27 cellular contexts compared by ENCODE assay signal in genomic region chr6:56445818-56446217, GRCh38.
A peak's percentile ranks its signal among the peaks of the same experiment; 100 is the strongest.
DNase-seq lines count a peak whose midpoint lies in the region; ATAC-seq and TF ChIP-seq lines count a peak whose summit lies in the region.
"Had no signal": no experiment of that assay in that cellular context is flagged by ENCODE, and none has a peak within 500 bp of the region (broad histone marks: within the 10 kb centered on the region; RNA-seq: fewer than 3 reads in every experiment).

No MANE protein-coding gene starts in this region.

- no peak overlapping the region for H3K4me2 ChIP-seq in mammary epithelial cell (ENCODE audit: insufficient read depth, low read depth, low read length)
- H3K4me2 ChIP-seq: GM23338, smooth muscle cell had no signal

- intact Hi-C loops in lower lobe of right lung (cut with DNase I): no loop called here
- intact Hi-C loops in mammary epithelial cell (cut with micrococcal nuclease): no loop called here

- H3K36me3 ChIP-seq in adipocyte (ENCODE audit: control insufficient read depth, insufficient read depth, low read length, severe bottlenecking) (no peaks in the 10 kb centered on the region), lower lobe of right lung (no peaks in the 10 kb centered on the region), stomach smooth muscle (ENCODE audit: control insufficient read depth in 2 of 2, insufficient read depth in 2 of 2, low read length in 2 of 2) (no peaks in the 10 kb centered on the region), mammary epithelial cell (ENCODE audit: insufficient read depth, low read length) (no peaks in the 10 kb centered on the region)
- H3K36me3 ChIP-seq: SJSA1 had no signal

- WGBS in mammary epithelial cell (ENCODE audit: low coverage, missing lambda C conversion rate): 76% methylated on average over 8 of the region's 8 CpGs

- H3K9ac ChIP-seq in adipocyte (ENCODE audit: low read length) (peak overlapping the region; percentile 43), stomach smooth muscle (ENCODE audit: low read length in 2 of 2) (peak overlapping the region in 1 of 2 donors; percentile 32), mammary epithelial cell (ENCODE audit: insufficient read depth, low read length) (no peak overlapping the region)

- peak in 1 of 2 donors; percentile 52 for ATAC-seq in lower lobe of right lung
- ATAC-seq: activated T-cell treated with anti-CD3 and anti-CD28 coated beads, Interleukin-2, amount 50 U/mL, for 4 hours; esophagus mucosa; GM23338; natural killer cell had no signal

- CTCF ChIA-PET in mammary epithelial cell (lab: Charles Lee; ENCODE audit: low non-redundant PET): no interaction called here

- H3K27ac ChIP-seq in lower lobe of right lung: peak overlapping the region; percentile 27
- peak overlapping the region; percentile 64 for H3K27ac ChIP-seq in stomach smooth muscle (ENCODE audit: low read length)
- H3K27ac ChIP-seq in mammary epithelial cell (ENCODE audit: insufficient read depth, low read depth, low read length): no peak overlapping the region
- H3K27ac ChIP-seq: SJSA1 had no signal

- no peak for DNase-seq in adipocyte (ENCODE audit: low read depth)
- peak; percentile 20 for DNase-seq in fibroblast of villous mesenchyme (ENCODE audit: low read depth)
- DNase-seq in lower lobe of right lung: no peak
- no peak for DNase-seq in Ammon's horn (ENCODE audit: low spot score)
- DNase-seq in mammary epithelial cell: no peak
- no peak for DNase-seq in SKM-1 (lab: John Stamatoyannopoulos, UW; ENCODE audit: unreplicated experiment)
- no peak for DNase-seq in HCEC 1CT
- DNase-seq: activated CD4-positive, alpha-beta T cell treated with anti-CD3 and anti-CD28 coated beads, Interleukin-2, amount 10 ng/mL, durations not matched to agents 24 days and 14 days; activated gamma-delta T cell treated with Interleukin-2 at 50 U/mL for 16 hours; activated naive CD8-positive, alpha-beta T cell treated with anti-CD3 and anti-CD28 coated beads, Interleukin-2, amount 10 ng/mL, durations not matched to agents 7 days and 5 days; activated T-cell treated with anti-CD3 and anti-CD28 coated beads, Interleukin-2, amount 50 U/mL, for 4 hours; CD4-positive, alpha-beta memory T cell; dermis blood vessel endothelial cell; endodermal cell; natural killer cell; NCI-H1092; NCI-H187; NCI-H2171; NCI-H510A; retina; stimulated activated naive CD4-positive, alpha-beta T cell treated with Interleukin-2 at 50 U/mL for 16 hours; T1000 had no signal

- H3K9me3 ChIP-seq in adipocyte (ENCODE audit: control insufficient read depth, low read length) (no peaks in the 10 kb centered on the region), lower lobe of right lung (no peaks in the 10 kb centered on the region), stomach smooth muscle (ENCODE audit: control insufficient read depth in 2 of 2, low read length in 2 of 2) (no peaks in the 10 kb centered on the region), mammary epithelial cell (replicated peaks; ENCODE audit: insufficient read depth, low read length) (no peaks in the 10 kb centered on the region)
- H3K9me3 ChIP-seq: SJSA1 had no signal

- no peaks in the 10 kb centered on the region for H4K20me1 ChIP-seq in mammary epithelial cell (ENCODE audit: insufficient read depth, low read length)

- H2AFZ ChIP-seq in mammary epithelial cell (ENCODE audit: low read depth, low read length): no peak overlapping the region
- H2AFZ ChIP-seq: GM23338 had no signal

- H3K27me3 ChIP-seq in adipocyte (replicated peaks; ENCODE audit: control insufficient read depth, insufficient read depth, low read length) (no peaks in the 10 kb centered on the region), lower lobe of right lung (ENCODE audit: low read depth) (no peaks in the 10 kb centered on the region), stomach smooth muscle (ENCODE audit: control insufficient read depth in 1 of 2, insufficient read depth in 2 of 2, low read length in 2 of 2) (no peaks in the 10 kb centered on the region), mammary epithelial cell (ENCODE audit: insufficient read depth, low read length) (no peaks in the 10 kb centered on the region)
- H3K27me3 ChIP-seq: SJSA1 had no signal

- no TSS peak for BruUV-seq in mammary epithelial cell (replicated peaks; lab: Mats Ljungman, UMichigan)

- H3K4me3 ChIP-seq in adipocyte (ENCODE audit: low read length): peak overlapping the region; percentile 20
- no peak overlapping the region for H3K4me3 ChIP-seq in fibroblast of villous mesenchyme (ENCODE audit: low read depth, low read length)
- H3K4me3 ChIP-seq in lower lobe of right lung: no peak overlapping the region
- H3K4me3 ChIP-seq in stomach smooth muscle (ENCODE audit: low read length in 2 of 2): no peak overlapping the region
- no peak overlapping the region for H3K4me3 ChIP-seq in mammary epithelial cell (replicated peaks in 1 of 3; ENCODE audit: insufficient read depth in 1 of 3, low read depth in 2 of 3, low read length in 3 of 3)
- H3K4me3 ChIP-seq: GM23338, SJSA1, smooth muscle cell had no signal

- dilution Hi-C loops in mammary epithelial cell (cut with HindIII; ENCODE audit: low sequenced_read_pairs): no loop called here

- H3K4me1 ChIP-seq in adipocyte (ENCODE audit: control insufficient read depth, insufficient read depth, low read length) (peaks cover 5% of the 10 kb centered on the region), lower lobe of right lung (no peaks in the 10 kb centered on the region), stomach smooth muscle (ENCODE audit: control insufficient read depth, insufficient read depth, low read length) (peaks cover 16% of the 10 kb centered on the region), mammary epithelial cell (ENCODE audit: insufficient read depth, low read length) (no peaks in the 10 kb centered on the region)
- H3K4me1 ChIP-seq: SJSA1 had no signal

- no peak for TF ChIP-seq CTCF in fibroblast of villous mesenchyme (IDR thresholded peaks at IDR 0.05; ENCODE audit: insufficient read depth, low read depth, low read length)
- TF ChIP-seq CTCF in lower lobe of right lung (IDR thresholded peaks at IDR 0.05): no peak
- no peak for TF ChIP-seq CTCF in mammary epithelial cell (conservative IDR thresholded peaks at IDR 0.05 in 1 of 2, IDR thresholded peaks at IDR 0.05 in 1 of 2; ENCODE audit: extremely low read depth in 1 of 2, insufficient read depth in 1 of 2, low read depth in 1 of 2, low read length in 2 of 2)

- in situ Hi-C loops in mammary epithelial cell (cut with MboI; ENCODE audit: low sequenced_read_pairs in 2 of 2): no loop called here

- H3K79me2 ChIP-seq in mammary epithelial cell (ENCODE audit: insufficient read depth, low read length): no peaks in the 10 kb centered on the region
